ENCODE assay signal across 34 cellular contexts in the genomic region with DNA sequence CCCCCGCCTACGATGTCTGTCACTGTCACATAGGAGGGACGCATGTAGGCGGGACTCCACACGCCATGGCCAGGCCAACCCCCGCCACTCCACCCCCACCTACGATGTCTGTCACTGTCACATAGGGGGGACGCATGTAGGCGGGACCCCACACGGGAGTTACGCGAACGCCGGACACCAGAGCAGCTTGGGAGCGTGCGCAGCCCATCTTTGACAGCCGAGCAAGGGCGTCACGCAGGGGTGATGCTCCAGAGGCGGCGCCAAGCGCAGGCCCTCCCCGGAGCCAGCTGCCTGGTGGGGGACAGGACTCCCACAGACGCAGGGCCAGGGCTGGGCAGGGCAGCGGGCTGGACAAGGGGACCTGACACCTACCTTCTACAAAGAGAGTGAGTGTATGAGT.
"Had no signal": no experiment of that assay in that cellular context is flagged by ENCODE, and none has a peak within 500 bp of the region (broad histone marks: within the 10 kb centered on the region; RNA-seq: fewer than 3 reads in every experiment).

No MANE protein-coding gene starts in this region.

- H3K27me3 ChIP-seq: adrenal gland, body of pancreas, cardiac muscle cell, dorsolateral prefrontal cortex, right atrium auricular region, uterus had no signal

- H3K27me3 Mint-ChIP-seq: activated CD4-positive, alpha-beta memory T cell treated with anti-CD3 and anti-CD28 coated beads for 36 hours; activated naive CD8-positive, alpha-beta T cell treated with anti-CD3 and anti-CD28 coated beads for 36 hours; natural killer cell treated with Interleukin-12 subunit alpha and Interleukin-12 subunit beta and Interleukin-15 and Interleukin-18, amount 100 ng/mL, for 72 hours; stimulated activated naive CD8-positive, alpha-beta T cell treated with anti-CD3 and anti-CD28 coated beads, Interleukin-15, amount 100 ng/mL, for 72 hours; T-helper 17 cell; type B pancreatic cell had no signal

- H3K9me3 ChIP-seq: adrenal gland, body of pancreas, left ventricle myocardium inferior, mucosa of descending colon, right atrium auricular region, uterus had no signal

- H2AFZ ChIP-seq: parathyroid adenoma had no signal

- H3K36me3 ChIP-seq: cardiac muscle cell, uterus had no signal

- H3K27ac ChIP-seq: adrenal gland, body of pancreas, cardiac muscle cell, coronary artery, left ventricle myocardium inferior, parathyroid adenoma, right atrium auricular region, uterus, WERI-Rb-1 had no signal

- H3K9me3 Mint-ChIP-seq: activated CD4-positive, alpha-beta memory T cell treated with anti-CD3 and anti-CD28 coated beads for 36 hours; activated naive CD4-positive, alpha-beta T cell treated with anti-CD3 and anti-CD28 coated beads for 36 hours; activated naive CD8-positive, alpha-beta T cell treated with anti-CD3 and anti-CD28 coated beads for 36 hours; activated T-helper 1 cell treated with anti-CD3 and anti-CD28 coated beads, Interleukin-12 subunit alpha, Interleukin-12 subunit beta, Interleukin-2, Interleukin-4 antibody, amounts not matched to agents 30 ng/mL and 10 ng/mL and 1 ng/mL, durations not matched to agents 14 hours and 24 hours and 36 hours; natural killer cell treated with Interleukin-12 subunit alpha and Interleukin-12 subunit beta and Interleukin-15 and Interleukin-18, amount 100 ng/mL, for 72 hours; stimulated activated naive CD8-positive, alpha-beta T cell treated with anti-CD3 and anti-CD28 coated beads, Interleukin-15, amount 100 ng/mL, for 72 hours; type B pancreatic cell had no signal

- H3K9ac ChIP-seq: parathyroid adenoma had no signal

- H3K4me1 ChIP-seq: uterus had no signal

- H3K27ac Mint-ChIP-seq: activated CD4-positive, alpha-beta memory T cell treated with anti-CD3 and anti-CD28 coated beads for 36 hours; activated naive CD4-positive, alpha-beta T cell treated with anti-CD3 and anti-CD28 coated beads for 36 hours; activated naive CD8-positive, alpha-beta T cell treated with anti-CD3 and anti-CD28 coated beads for 36 hours; activated T-helper 1 cell treated with anti-CD3 and anti-CD28 coated beads, Interleukin-12 subunit alpha, Interleukin-12 subunit beta, Interleukin-2, Interleukin-4 antibody, amounts not matched to agents 30 ng/mL and 10 ng/mL and 1 ng/mL, durations not matched to agents 14 hours and 24 hours and 36 hours; natural killer cell treated with Interleukin-12 subunit alpha and Interleukin-12 subunit beta and Interleukin-15 and Interleukin-18, amount 100 ng/mL, for 72 hours; stimulated activated naive CD8-positive, alpha-beta T cell treated with anti-CD3 and anti-CD28 coated beads, Interleukin-15, amount 100 ng/mL, for 72 hours; T-helper 17 cell; type B pancreatic cell had no signal

- FAIRE-seq: frontal cortex had no signal

- DNase-seq: activated CD4-positive, alpha-beta memory T cell treated with anti-CD3 and anti-CD28 coated beads for 36 hours; activated CD4-positive, alpha-beta T cell treated with anti-CD3 and anti-CD28 coated beads for 48 hours; activated CD8-positive, alpha-beta memory T cell treated with anti-CD3 and anti-CD28 coated beads, Interleukin-2, amount 50 U/mL, for 4 hours; activated effector memory CD4-positive, alpha-beta T cell treated with anti-CD3 and anti-CD28 coated beads, Interleukin-2, amount 50 U/mL, for 16 hours; activated naive CD4-positive, alpha-beta T cell treated with anti-CD3 and anti-CD28 coated beads for 36 hours; activated naive CD8-positive, alpha-beta T cell treated with anti-CD3 and anti-CD28 coated beads for 36 hours; activated T-cell treated with anti-CD3 and anti-CD28 coated beads, Interleukin-2, amount 50 U/mL, for 1 hour; adrenal gland; aorta; body of pancreas; cerebellar nuclear complex; dorsolateral prefrontal cortex; effector memory CD4-positive, alpha-beta T cell; islet precursor cell; left ventricle myocardium inferior; nucleus accumbens; stimulated activated CD4-positive, alpha-beta T cell treated with anti-CD3 and anti-CD28 coated beads, Interleukin-2, amount 100 ng/mL, for 48 hours; stimulated activated naive CD8-positive, alpha-beta T cell treated with anti-CD3 and anti-CD28 coated beads, Interleukin-15, amount 100 ng/mL, for 72 hours; substantia nigra; T-helper 17 cell; T1000; uterus; WERI-Rb-1 had no signal

- H3K4me3 Mint-ChIP-seq: activated CD4-positive, alpha-beta memory T cell treated with anti-CD3 and anti-CD28 coated beads for 36 hours; activated naive CD4-positive, alpha-beta T cell treated with anti-CD3 and anti-CD28 coated beads for 36 hours; activated naive CD8-positive, alpha-beta T cell treated with anti-CD3 and anti-CD28 coated beads for 36 hours; activated T-helper 1 cell treated with anti-CD3 and anti-CD28 coated beads, Interleukin-12 subunit alpha, Interleukin-12 subunit beta, Interleukin-2, Interleukin-4 antibody, amounts not matched to agents 30 ng/mL and 10 ng/mL and 1 ng/mL, durations not matched to agents 14 hours and 24 hours and 36 hours; natural killer cell treated with Interleukin-12 subunit alpha and Interleukin-12 subunit beta and Interleukin-15 and Interleukin-18, amount 100 ng/mL, for 72 hours; stimulated activated naive CD8-positive, alpha-beta T cell treated with anti-CD3 and anti-CD28 coated beads, Interleukin-15, amount 100 ng/mL, for 72 hours; T-helper 17 cell; type B pancreatic cell had no signal

- ATAC-seq: activated CD4-positive, CD25-positive, alpha-beta regulatory T cell treated with anti-CD3 and anti-CD28 coated beads, Interleukin-2, amount 50 U/mL, for 24 hours; body of pancreas; mucosa of descending colon; natural killer cell treated with Interleukin-12 subunit alpha and Interleukin-12 subunit beta and Interleukin-15 and Interleukin-18, amount 100 ng/mL, for 72 hours; stimulated activated naive CD8-positive, alpha-beta T cell treated with anti-CD3 and anti-CD28 coated beads, Interleukin-15, amount 100 ng/mL, for 72 hours; T-helper 17 cell had no signal

- H3K4me3 ChIP-seq: adrenal gland, body of pancreas, cardiac muscle cell, coronary artery, dorsolateral prefrontal cortex, left ventricle myocardium inferior, lung, mucosa of descending colon, right atrium auricular region, uterus had no signal
